Comparison of ENCODE assay signal across 13 cellular contexts in genomic region chr11:23897453-23898289, GRCh38.
A peak's percentile ranks its signal among the peaks of the same experiment; 100 is the strongest.
DNase-seq lines count a peak whose midpoint lies in the region; ATAC-seq lines count a peak whose summit lies in the region.
"Had no signal": no experiment of that assay in that cellular context is flagged by ENCODE, and none has a peak within 500 bp of the region (broad histone marks: within the 10 kb centered on the region; RNA-seq: fewer than 3 reads in every experiment).

No MANE protein-coding gene starts in this region.

- ATAC-seq in GM18868 (IDR thresholded peaks at IDR 0.05; ENCODE audit: unreplicated experiment) (no peak), GM19467 (IDR thresholded peaks at IDR 0.05; ENCODE audit: unreplicated experiment) (no peak)
- ATAC-seq: activated CD4-positive, CD25-positive, alpha-beta regulatory T cell treated with anti-CD3 and anti-CD28 coated beads, Interleukin-2, amount 50 U/mL, for 24 hours; mucosa of descending colon had no signal

- peak; percentile 91 for DNase-seq in EL
- DNase-seq in RPMI7951 (ENCODE audit: low read depth), result peak; percentile 77
- peak; percentile 73 for DNase-seq in dedifferentiated amniotic fluid mesenchymal stem cell (ENCODE audit: extremely low spot score)
- DNase-seq in non-pigmented ciliary epithelial cell (ENCODE audit: low read depth), result peak; percentile 92
- DNase-seq in NCI-H2171 (lab: John Stamatoyannopoulos, UW), result no peak
- DNase-seq in NCI-H1930 (lab: John Stamatoyannopoulos, UW), result no peak
- DNase-seq: activated T-cell treated with anti-CD3 and anti-CD28 coated beads, Interleukin-2, amount 50 U/mL, for 48 hours; mucosa of descending colon; NCI-H1092; NCI-H526 had no signal

Comparison
In these comparisons a context has a peak if more than half of its experiments do, and no peak if none do; other contexts are left out.
1. DNase-seq: peak in EL (single experiment), RPMI7951 (single experiment), dedifferentiated amniotic fluid mesenchymal stem cell (single experiment) and non-pigmented ciliary epithelial cell (single experiment); none in NCI-H2171 (single experiment) and NCI-H1930 (0 of 2).